In genomic region chr16:68369168-68369567, GRCh38 we compare ENCODE assay signal across 15 cellular contexts. TPM values are rescaled to one million over a fixed set of nuclear protein-coding genes. Genes with fewer than 3 reads are reported as not detected.
DNase-seq lines count a peak whose midpoint lies in the region; ATAC-seq and TF ChIP-seq lines count a peak whose summit lies in the region.
"Had no signal": no experiment of that assay in that cellular context is flagged by ENCODE, and none has a peak within 500 bp of the region (broad histone marks: within the 10 kb centered on the region; RNA-seq: fewer than 3 reads in every experiment).

No MANE protein-coding gene starts in this region.

- no peaks in the 10 kb centered on the region for H3K36me3 ChIP-seq in CD4-positive, CD25-positive, alpha-beta regulatory T cell (ENCODE audit: control insufficient read depth, insufficient read depth, low read length)
- H3K36me3 ChIP-seq in Caco-2 (ENCODE audit: control insufficient read depth, insufficient read depth, low read length), result no peaks in the 10 kb centered on the region
- H3K36me3 ChIP-seq: left lung, transverse colon had no signal

- peak overlapping the region; percentile 65 for H3K27ac ChIP-seq in CD4-positive, CD25-positive, alpha-beta regulatory T cell (ENCODE audit: insufficient read depth, low read length, poor library complexity, severe bottlenecking)
- H3K27ac ChIP-seq: foreskin keratinocyte, left lung, parathyroid adenoma had no signal

- H3K4me3 Mint-ChIP-seq in CD4-positive, CD25-positive, alpha-beta regulatory T cell, result peak overlapping the region in 3 of 4 donors; percentile 80 to 89 (median 88)
- H3K4me3 Mint-ChIP-seq in Caco-2 (ENCODE audit: unreplicated experiment) (no peak overlapping the region), immature natural killer cell (peak overlapping the region; percentile 30 to 82 (median 67))

- H3K27me3 Mint-ChIP-seq in CD4-positive, CD25-positive, alpha-beta regulatory T cell, result no peaks in the 10 kb centered on the region
- no peaks in the 10 kb centered on the region for H3K27me3 Mint-ChIP-seq in Caco-2 (ENCODE audit: insufficient read depth, unreplicated experiment)
- peaks cover 2 to 9% (median 5%) of the 10 kb centered on the region in 3 donors for H3K27me3 Mint-ChIP-seq in immature natural killer cell (ENCODE audit: low read depth in 3 of 3)

- CTCF ChIA-PET in Caco-2 (lab: Charles Lee), result interaction anchor here (0.6 to 0.8 kb wide), 3 partner anchors 111 to 133 kb away, joined by 3 to 5 read pairs (median 3); no protein-coding TSS in a partner anchor

- no TSS peak for BruUV-seq in Caco-2 (replicated peaks; lab: Mats Ljungman, UMichigan)

- DNase-seq in CD4-positive, CD25-positive, alpha-beta regulatory T cell, result no peak
- DNase-seq in Caco-2 (no peak), NB4 (ENCODE audit: low read depth) (peak; percentile 71), immature natural killer cell (no peak), NCI-H146 (lab: John Stamatoyannopoulos, UW) (no peak), NCI-H2171 treated with DMSO at 0.1 percent for 48 hours (lab: John Stamatoyannopoulos, UW) (no peak)
- DNase-seq: DMS79 treated with DMSO at 0.1 percent for 48 hours, foreskin keratinocyte, NCI-H1694 treated with DMSO at 0.1 percent for 48 hours, NCI-H446, T1000 had no signal

- POLR2A ChIA-PET in Caco-2 (lab: Charles Lee), result no interaction called here

- no peak for ATAC-seq in CD4-positive, CD25-positive, alpha-beta regulatory T cell (ENCODE audit: low read depth in 2 of 2)
- ATAC-seq in GM19467 (IDR thresholded peaks at IDR 0.05; ENCODE audit: unreplicated experiment), result no peak
- ATAC-seq: foreskin keratinocyte, left lung had no signal

- H3K4me3 ChIP-seq in CD4-positive, CD25-positive, alpha-beta regulatory T cell (ENCODE audit: low read depth, low read length), result peak overlapping the region; percentile 34
- H3K4me3 ChIP-seq in Caco-2 (ENCODE audit: low read depth, low read length) (no peak overlapping the region), NB4 (ENCODE audit: low read depth, low read length) (no peak overlapping the region)
- H3K4me3 ChIP-seq: left lung, transverse colon had no signal

- no peaks in the 10 kb centered on the region for H3K27me3 ChIP-seq in CD4-positive, CD25-positive, alpha-beta regulatory T cell (ENCODE audit: control insufficient read depth, insufficient read depth, low read length)
- H3K27me3 ChIP-seq in Caco-2 (replicated peaks; ENCODE audit: control insufficient read depth, insufficient read depth, low read length), result no peaks in the 10 kb centered on the region

- no peaks in the 10 kb centered on the region for H3K9me3 ChIP-seq in CD4-positive, CD25-positive, alpha-beta regulatory T cell (ENCODE audit: control insufficient read depth in 2 of 2, low read length in 2 of 2)
- H3K9me3 ChIP-seq in Caco-2, result no peaks in the 10 kb centered on the region
- H3K9me3 ChIP-seq: left lung, transverse colon had no signal

- no peak for TF ChIP-seq CTCF in Caco-2 (IDR thresholded peaks at IDR 0.05; ENCODE audit: insufficient read depth in 1 of 2, low read depth in 1 of 2, low read length in 1 of 2, severe bottlenecking in 1 of 2, unreplicated experiment in 1 of 2)
- TF ChIP-seq CTCF in NB4 (IDR thresholded peaks at IDR 0.05; ENCODE audit: low read depth, low read length), result no peak

- peaks cover 3% of the 10 kb centered on the region for H3K36me3 Mint-ChIP-seq in CD4-positive, CD25-positive, alpha-beta regulatory T cell
- H3K36me3 Mint-ChIP-seq in Caco-2 (ENCODE audit: insufficient read depth, unreplicated experiment) (peaks cover 57% of the 10 kb centered on the region), immature natural killer cell (no peaks in the 10 kb centered on the region)

- H3K4me1 ChIP-seq in CD4-positive, CD25-positive, alpha-beta regulatory T cell (ENCODE audit: control insufficient read depth, insufficient read depth, low read length, poor library complexity, severe bottlenecking), result peaks cover 40% of the 10 kb centered on the region
- H3K4me1 ChIP-seq in Caco-2, result 0 out of 2 replicates have a peak, but pooled peaks cover 4% of the 10 kb centered on the region
- H3K4me1 ChIP-seq: foreskin keratinocyte, transverse colon had no signal

- H3K9me3 Mint-ChIP-seq in CD4-positive, CD25-positive, alpha-beta regulatory T cell, result no peaks in the 10 kb centered on the region
- H3K9me3 Mint-ChIP-seq in Caco-2 (ENCODE audit: unreplicated experiment) (no peaks in the 10 kb centered on the region), immature natural killer cell (no peaks in the 10 kb centered on the region)

- peak overlapping the region in 2 of 3 donors; percentile 91 to 95 for H3K27ac Mint-ChIP-seq in CD4-positive, CD25-positive, alpha-beta regulatory T cell
- H3K27ac Mint-ChIP-seq in Caco-2 (ENCODE audit: unreplicated experiment) (peak overlapping the region; percentile 18), immature natural killer cell (peak overlapping the region in 4 of 6 donors; percentile 26 to 92 (median 79))

- TF ChIP-seq POLR2A in NB4 (IDR thresholded peaks at IDR 0.05; ENCODE audit: extremely low read depth, insufficient read length), result no peak

- intact Hi-C loops in Caco-2 (cut with micrococcal nuclease; ENCODE audit: unreplicated experiment), result no loop called here

- H3K4me1 Mint-ChIP-seq in CD4-positive, CD25-positive, alpha-beta regulatory T cell, result peaks cover 0 to 65% (median 22%) of the 10 kb centered on the region in 4 donors
- H3K4me1 Mint-ChIP-seq in Caco-2 (ENCODE audit: low read depth, unreplicated experiment) (peaks cover 6% of the 10 kb centered on the region), immature natural killer cell (peaks cover 44 to 48% of the 10 kb centered on the region in 2 donors)

RNA-seq across cellular contexts. Expression of gene PRMT7, which starts 58.3 kb away (rescaled TPM):
- total RNA-seq in CD4-positive, CD25-positive, alpha-beta regulatory T cell, result 53.8 TPM
- polyA plus RNA-seq in CD4-positive, CD25-positive, alpha-beta regulatory T cell, result 10 to 100 TPM; 32.4 to 34.8 (median 34.1) TPM
- 156 and 166 TPM in 2 replicates for total RNA-seq in Caco-2 (2022)
- 10 to 100 TPM; 30.8 to 51.8 (median 44.2) TPM for polyA plus RNA-seq in immature natural killer cell

RNA-seq across cellular contexts. Expression of gene SLC7A6OS, which starts 58.4 kb away (rescaled TPM):
- 38.4 TPM for total RNA-seq in CD4-positive, CD25-positive, alpha-beta regulatory T cell
- 10 to 100 TPM; 23.7 to 28.0 (median 26.8) TPM for polyA plus RNA-seq in CD4-positive, CD25-positive, alpha-beta regulatory T cell
- 34.0 and 34.2 TPM in 2 replicates for total RNA-seq in Caco-2 (2022)
- 10 to 100 TPM; 22.7 to 31.2 (median 24.4) TPM for polyA plus RNA-seq in immature natural killer cell

Comparison
In these comparisons a context has a peak if more than half of its experiments do, and no peak if none do; other contexts are left out.
1. H3K27ac Mint-ChIP-seq: peak in every context shown above with its lines; median percentile 93 in CD4-positive, CD25-positive, alpha-beta regulatory T cell; 79 in immature natural killer cell; 18 in Caco-2.